18 cellular contexts compared by ENCODE assay signal in genomic region chr20:24381886-24382285, GRCh38.
DNase-seq lines count a peak whose midpoint lies in the region; ATAC-seq and TF ChIP-seq lines count a peak whose summit lies in the region.
"Had no signal": no experiment of that assay in that cellular context is flagged by ENCODE, and none has a peak within 500 bp of the region (broad histone marks: within the 10 kb centered on the region; RNA-seq: fewer than 3 reads in every experiment).

No MANE protein-coding gene starts in this region.

- H3K36me3 ChIP-seq in WERI-Rb-1 = no peaks in the 10 kb centered on the region
- H3K36me3 ChIP-seq: HAP-1 had no signal

- no peak for ATAC-seq in HG03097 (IDR thresholded peaks at IDR 0.05; ENCODE audit: low FRiP score, unreplicated experiment)
- ATAC-seq: A549, GM12878 had no signal

- H3K4me3 ChIP-seq in WERI-Rb-1 (ENCODE audit: low read depth, low read length) = peak overlapping the region; percentile 41
- H3K4me3 ChIP-seq: A549, GM12878, HAP-1 had no signal

- peak overlapping the region; percentile 92 for H3K27ac ChIP-seq in WERI-Rb-1
- H3K27ac ChIP-seq: 22Rv1, A549, C4-2B, HL-60 had no signal

- no peaks in the 10 kb centered on the region for H3K9me3 ChIP-seq in WERI-Rb-1 (ENCODE audit: severe bottlenecking)
- H3K9me3 ChIP-seq: A549, Caco-2, HAP-1 had no signal

- no peaks in the 10 kb centered on the region for H3K27me3 ChIP-seq in WERI-Rb-1 (ENCODE audit: insufficient read depth, low read depth, severe bottlenecking)

- TF ChIP-seq CTCF in WERI-Rb-1 (IDR thresholded peaks at IDR 0.05; ENCODE audit: low read depth, low read length) = no peak

- DNase-seq in NCI-H2171 treated with DMSO at 0.1 percent for 48 hours (lab: John Stamatoyannopoulos, UW) (peak; percentile 52), NCI-H2171 (lab: John Stamatoyannopoulos, UW) (no peak), WERI-Rb-1 (peak; percentile 69), ecto neural progenitor cell (ENCODE audit: low spot score) (peak; percentile 19)
- no peak for DNase-seq in stimulated activated CD4-positive, alpha-beta T cell treated with anti-CD3 and anti-CD28 coated beads, Interleukin-4, amount 100 ng/mL, for 24 hours
- no peak for DNase-seq in activated CD4-positive, CD25-positive, alpha-beta regulatory T cell treated with anti-CD3 and anti-CD28 coated beads, Interleukin-2, amount 50 U/mL, for 72 hours
- DNase-seq: AML-193; Caco-2; CD4-positive, alpha-beta T cell; DMS153; DMS79 treated with DMSO at 0.1 percent for 48 hours had no signal

Comparison
In these comparisons a context has a peak if more than half of its experiments do, and no peak if none do; other contexts are left out.
1. DNase-seq: peak in NCI-H2171 treated with DMSO at 0.1 percent for 48 hours (single experiment), WERI-Rb-1 (single experiment) and ecto neural progenitor cell (single experiment); none in NCI-H2171 (single experiment), stimulated activated CD4-positive, alpha-beta T cell treated with anti-CD3 and anti-CD28 coated beads, Interleukin-4, amount 100 ng/mL, for 24 hours (single experiment) and activated CD4-positive, CD25-positive, alpha-beta regulatory T cell treated with anti-CD3 and anti-CD28 coated beads, Interleukin-2, amount 50 U/mL, for 72 hours (single experiment).